In the genomic region with DNA sequence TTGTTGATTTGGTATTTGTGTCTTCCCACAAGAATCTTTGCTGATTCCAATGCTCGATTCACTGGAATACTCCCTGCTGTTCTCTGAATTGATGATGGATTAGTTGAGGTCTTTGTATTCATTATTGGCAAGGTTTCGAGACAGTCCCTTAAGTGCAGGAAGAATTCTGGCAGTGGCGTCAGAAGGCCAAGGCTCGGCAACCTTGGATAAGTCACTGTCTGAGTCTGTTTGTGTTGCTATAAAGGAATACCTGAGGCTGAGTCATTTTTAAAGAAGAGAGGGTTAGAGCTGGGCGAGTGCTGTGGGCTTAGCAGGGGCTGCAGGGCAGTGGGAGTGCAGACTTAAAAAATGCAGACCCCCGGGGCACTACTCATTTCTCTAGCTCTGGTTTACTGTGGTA, we compare ENCODE assay signal across 26 cellular contexts. TPM values are rescaled to one million over a fixed set of nuclear protein-coding genes. Genes with fewer than 3 reads are reported as not detected.
DNase-seq lines count a peak whose midpoint lies in the region; ATAC-seq and TF ChIP-seq lines count a peak whose summit lies in the region.
"Had no signal": no experiment of that assay in that cellular context is flagged by ENCODE, and none has a peak within 500 bp of the region (broad histone marks: within the 10 kb centered on the region; RNA-seq: fewer than 3 reads in every experiment).

No MANE protein-coding gene starts in this region.

- H3K27me3 ChIP-seq in DND-41 (ENCODE audit: insufficient read depth, low read length, poor library complexity) (no peaks in the 10 kb centered on the region), neutrophil (no peaks in the 10 kb centered on the region)
- H3K27me3 ChIP-seq: heart left ventricle, MG63, ovary, stomach, transverse colon had no signal

- peaks cover 36% of the 10 kb centered on the region for H3K4me1 Mint-ChIP-seq in WTC11

- H2AFZ ChIP-seq in DND-41 (ENCODE audit: low read depth, low read length): no peak overlapping the region

- TF ChIP-seq CTCF in DND-41 (IDR thresholded peaks at IDR 0.05; ENCODE audit: borderline replicate concordance, extremely low read depth, low read length, poor library complexity, severe bottlenecking) (no peak), WTC11 (IDR thresholded peaks at IDR 0.05) (no peak), fibroblast of mammary gland (conservative IDR thresholded peaks at IDR 0.05; ENCODE audit: control insufficient read depth, insufficient read depth, low read depth, low read length) (no peak), neutrophil (IDR thresholded peaks at IDR 0.05) (no peak)

- CTCF ChIA-PET in WTC11 (lab: Charles Lee): no interaction called here

- POLR2A ChIA-PET in WTC11 (lab: Charles Lee): no interaction called here

- peaks cover 5% of the 10 kb centered on the region for H3K36me3 Mint-ChIP-seq in WTC11

- H3K4me1 ChIP-seq in DND-41 (ENCODE audit: insufficient read depth, low read length): peaks cover 39% of the 10 kb centered on the region
- peaks cover 4 to 14% of the 10 kb centered on the region in 2 experiments for H3K4me1 ChIP-seq in neutrophil (ENCODE audit: control insufficient read depth in 1 of 2, insufficient read depth in 1 of 2, low read depth in 1 of 2, low read length in 1 of 2)

- no peak overlapping the region for H3K4me3 ChIP-seq in DND-41 (ENCODE audit: low read depth in 1 of 2, low read length in 2 of 2)
- no peak overlapping the region for H3K4me3 ChIP-seq in fibroblast of mammary gland (ENCODE audit: control insufficient read depth, low read depth, low read length)
- H3K4me3 ChIP-seq in neutrophil (ENCODE audit: low read depth in 1 of 2, low read length in 1 of 2): no peak overlapping the region
- H3K4me3 ChIP-seq: heart left ventricle, MG63, ovary, skin epidermis, stomach, transverse colon had no signal

- H3K9me3 Mint-ChIP-seq in WTC11: peaks cover 6% of the 10 kb centered on the region

- DNase-seq in DND-41: no peak
- DNase-seq in WTC11 (ENCODE audit: low spot score): no peak
- DNase-seq in fibroblast of mammary gland (ENCODE audit: low read depth): peak; percentile 36
- no peak for DNase-seq in Right ventricle myocardium inferior (ENCODE audit: missing footprints)
- DNase-seq in activated CD8-positive, alpha-beta memory T cell treated with anti-CD3 and anti-CD28 coated beads, Interleukin-2, amount 50 U/mL, for 4 hours: no peak
- DNase-seq: activated CD4-positive, CD25-positive, alpha-beta regulatory T cell treated with anti-CD3 and anti-CD28 coated beads, Interleukin-2, amount 50 U/mL, for 72 hours; activated CD8-positive, alpha-beta T cell treated with anti-CD3 and anti-CD28 coated beads for 36 hours; activated gamma-delta T cell treated with Interleukin-2 at 50 U/mL for 16 hours; C1 segment of cervical spinal cord; Calu3; foreskin fibroblast; KBM-7; MG63; NCI-H1417; NCI-H2029 treated with DMSO at 0.1 percent for 48 hours; NCI-H345; NCI-H774; ovary; stomach; T-helper 1 cell; transverse colon had no signal

- no peak overlapping the region for H3K9ac ChIP-seq in DND-41 (ENCODE audit: low read depth, low read length)

- H3K27ac ChIP-seq in DND-41 (ENCODE audit: low read length) (0 out of 2 replicates have a peak overlapping the region, but pooled peaks have one; percentile 21), neutrophil (peak overlapping the region; percentile 7)
- H3K27ac ChIP-seq: heart left ventricle, ovary, skin epidermis, stomach, transverse colon had no signal

- no peaks in the 10 kb centered on the region for H3K27me3 Mint-ChIP-seq in WTC11 (ENCODE audit: low read depth)
- H3K27me3 Mint-ChIP-seq: activated CD8-positive, alpha-beta T cell treated with anti-CD3 and anti-CD28 coated beads for 36 hours had no signal

- intact Hi-C loops in Right ventricle myocardium inferior (cut with DNase I): no loop called here

- H3K79me2 ChIP-seq in DND-41 (ENCODE audit: insufficient read depth, low read length): peaks cover 100% of the 10 kb centered on the region

- H3K27ac Mint-ChIP-seq in WTC11: peak overlapping the region; percentile 34; the same call in 1 of the 2 replicates
- H3K27ac Mint-ChIP-seq: activated CD8-positive, alpha-beta T cell treated with anti-CD3 and anti-CD28 coated beads for 36 hours had no signal

- peaks cover 93% of the 10 kb centered on the region for H4K20me1 ChIP-seq in DND-41 (ENCODE audit: insufficient read depth, low read length)

- no peaks in the 10 kb centered on the region for H3K9me3 ChIP-seq in DND-41 (ENCODE audit: insufficient read depth, low read length, severe bottlenecking)
- H3K9me3 ChIP-seq in neutrophil: no peaks in the 10 kb centered on the region
- H3K9me3 ChIP-seq: heart left ventricle, MG63, ovary, stomach, transverse colon had no signal

- H3K36me3 ChIP-seq in DND-41 (ENCODE audit: insufficient read depth, low read length) (peaks cover 27% of the 10 kb centered on the region), neutrophil (no peaks in the 10 kb centered on the region)
- H3K36me3 ChIP-seq: heart left ventricle, MG63, ovary, stomach, transverse colon had no signal

- H3K4me3 Mint-ChIP-seq in WTC11: no peak overlapping the region
- H3K4me3 Mint-ChIP-seq: activated CD8-positive, alpha-beta T cell treated with anti-CD3 and anti-CD28 coated beads for 36 hours had no signal

- ATAC-seq in DND-41 (ENCODE audit: insufficient read depth, low read depth) (no peak), WTC11 (peak; percentile 26), Right ventricle myocardium inferior (no peak), GM18909 (IDR thresholded peaks at IDR 0.05; ENCODE audit: poor library complexity, unreplicated experiment) (no peak), HG02588 (IDR thresholded peaks at IDR 0.05; ENCODE audit: unreplicated experiment) (no peak)
- ATAC-seq: activated CD8-positive, alpha-beta T cell treated with anti-CD3 and anti-CD28 coated beads for 36 hours had no signal

- no peak overlapping the region for H3K4me2 ChIP-seq in DND-41 (ENCODE audit: insufficient read depth, low read length)

TF ChIP-seq in WTC11, 78 proteins besides CTCF, POLR2A, EP300 and RAD21 (continues in another document):
- TF ChIP-seq ATF1 (CRISPR knock-in tag; IDR thresholded peaks at IDR 0.05) (no peak), ARID4B (CRISPR knock-in tag; IDR thresholded peaks at IDR 0.05; ENCODE audit: borderline replicate concordance) (no peak), ZNF232 (CRISPR knock-in tag; IDR thresholded peaks at IDR 0.05) (no peak), USF1 (CRISPR knock-in tag; IDR thresholded peaks at IDR 0.05) (no peak)
- TF ChIP-seq, protein P1, sequence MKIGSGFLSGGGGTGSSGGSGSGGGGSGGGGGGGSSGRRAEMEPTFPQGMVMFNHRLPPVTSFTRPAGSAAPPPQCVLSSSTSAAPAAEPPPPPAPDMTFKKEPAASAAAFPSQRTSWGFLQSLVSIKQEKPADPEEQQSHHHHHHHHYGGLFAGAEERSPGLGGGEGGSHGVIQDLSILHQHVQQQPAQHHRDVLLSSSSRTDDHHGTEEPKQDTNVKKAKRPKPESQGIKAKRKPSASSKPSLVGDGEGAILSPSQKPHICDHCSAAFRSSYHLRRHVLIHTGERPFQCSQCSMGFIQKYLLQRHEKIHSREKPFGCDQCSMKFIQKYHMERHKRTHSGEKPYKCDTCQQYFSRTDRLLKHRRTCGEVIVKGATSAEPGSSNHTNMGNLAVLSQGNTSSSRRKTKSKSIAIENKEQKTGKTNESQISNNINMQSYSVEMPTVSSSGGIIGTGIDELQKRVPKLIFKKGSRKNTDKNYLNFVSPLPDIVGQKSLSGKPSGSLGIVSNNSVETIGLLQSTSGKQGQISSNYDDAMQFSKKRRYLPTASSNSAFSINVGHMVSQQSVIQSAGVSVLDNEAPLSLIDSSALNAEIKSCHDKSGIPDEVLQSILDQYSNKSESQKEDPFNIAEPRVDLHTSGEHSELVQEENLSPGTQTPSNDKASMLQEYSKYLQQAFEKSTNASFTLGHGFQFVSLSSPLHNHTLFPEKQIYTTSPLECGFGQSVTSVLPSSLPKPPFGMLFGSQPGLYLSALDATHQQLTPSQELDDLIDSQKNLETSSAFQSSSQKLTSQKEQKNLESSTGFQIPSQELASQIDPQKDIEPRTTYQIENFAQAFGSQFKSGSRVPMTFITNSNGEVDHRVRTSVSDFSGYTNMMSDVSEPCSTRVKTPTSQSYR (CRISPR knock-in tag; IDR thresholded peaks at IDR 0.05): no peak

RNA-seq across cellular contexts. Expression of gene CHST11, which starts 56.9 kb away (rescaled TPM):
- total RNA-seq in WTC11 (2021) (20.4 to 24.2 TPM (median 23.2 TPM) in 3 replicates), Right ventricle myocardium inferior (3.7 TPM)
